8 cellular contexts compared by ENCODE assay signal in the genomic region with DNA sequence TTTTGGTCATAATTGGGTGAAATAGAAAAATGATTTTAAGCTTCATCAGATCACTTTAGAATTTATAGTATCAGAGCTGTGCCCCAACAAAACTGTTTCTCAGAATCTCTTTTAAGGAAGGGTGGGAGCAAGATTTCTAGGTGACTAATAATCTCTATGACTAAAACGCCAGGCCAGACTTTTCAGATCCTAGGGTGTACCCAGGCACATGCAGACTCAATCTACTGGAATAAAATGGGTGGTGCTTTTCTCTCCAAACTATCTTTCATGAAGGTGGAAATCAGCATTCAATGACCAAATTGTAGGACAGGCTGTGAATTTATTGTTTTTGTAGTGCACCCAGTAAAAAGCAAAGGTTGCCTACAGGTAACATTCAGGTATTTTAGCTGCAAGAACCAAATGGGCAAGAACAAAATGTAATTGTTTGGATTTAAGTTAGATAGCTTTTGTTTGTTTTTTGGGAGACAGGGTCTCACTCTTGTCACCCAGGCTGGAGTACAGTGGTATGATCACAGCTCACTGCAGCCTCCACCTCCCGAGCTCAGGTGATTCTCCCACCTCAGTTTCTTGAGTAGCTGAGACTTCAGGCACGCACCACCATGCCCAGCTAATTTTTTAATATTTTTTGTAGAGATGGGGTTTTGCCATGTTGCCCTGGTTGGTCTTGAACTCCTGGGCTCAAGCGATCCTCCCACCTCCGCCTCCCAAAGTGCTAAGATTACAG. TPM values are rescaled to one million over a fixed set of nuclear protein-coding genes. Genes with fewer than 3 reads are reported as not detected.
DNase-seq lines count a peak whose midpoint lies in the region; ATAC-seq lines count a peak whose summit lies in the region.

No MANE protein-coding gene starts in this region.

- no peak for ATAC-seq in naive thymus-derived CD4-positive, alpha-beta T cell
- ATAC-seq in GM18498 (IDR thresholded peaks at IDR 0.05; ENCODE audit: unreplicated experiment) (no peak), GM18861 (IDR thresholded peaks at IDR 0.05; ENCODE audit: unreplicated experiment) (no peak)

- no peaks in the 10 kb centered on the region for H3K9me3 ChIP-seq in BLaER1
- no peaks in the 10 kb centered on the region for H3K9me3 ChIP-seq in naive thymus-derived CD4-positive, alpha-beta T cell (ENCODE audit: control insufficient read depth in 2 of 3, low read length in 3 of 3)

- no peaks in the 10 kb centered on the region for H3K27me3 ChIP-seq in BLaER1
- H3K27me3 ChIP-seq in naive thymus-derived CD4-positive, alpha-beta T cell (ENCODE audit: control insufficient read depth in 2 of 2, insufficient read depth in 2 of 2, low read length in 2 of 2), result no peaks in the 10 kb centered on the region

- peaks cover 0 to 5% (median 0%) of the 10 kb centered on the region in 11 donors for H3K9me3 Mint-ChIP-seq in naive thymus-derived CD4-positive, alpha-beta T cell

- H3K27ac Mint-ChIP-seq in naive thymus-derived CD4-positive, alpha-beta T cell, result peak overlapping the region; percentile 90 to 100 (median 99)

- peak overlapping the region; percentile 99 for H3K4me2 ChIP-seq in BLaER1

- H3K36me3 ChIP-seq in BLaER1, result peaks cover 42% of the 10 kb centered on the region
- peaks cover 0 to 9% (median 0%) of the 10 kb centered on the region in 3 experiments for H3K36me3 ChIP-seq in naive thymus-derived CD4-positive, alpha-beta T cell (ENCODE audit: control insufficient read depth in 2 of 3, insufficient read depth in 3 of 3, low read length in 3 of 3)

- H3K4me3 Mint-ChIP-seq in naive thymus-derived CD4-positive, alpha-beta T cell, result peak overlapping the region; percentile 94 to 98 (median 96)

- H3K4me1 Mint-ChIP-seq in naive thymus-derived CD4-positive, alpha-beta T cell, result peaks cover 30 to 74% (median 66%) of the 10 kb centered on the region in 7 donors

- H3K36me3 Mint-ChIP-seq in naive thymus-derived CD4-positive, alpha-beta T cell, result peaks cover 3 to 43% (median 20%) of the 10 kb centered on the region in 5 donors

- peaks cover 82% of the 10 kb centered on the region for H3K4me1 ChIP-seq in BLaER1
- H3K4me1 ChIP-seq in naive thymus-derived CD4-positive, alpha-beta T cell (ENCODE audit: control insufficient read depth in 2 of 2, insufficient read depth in 2 of 2, low read length in 2 of 2), result peaks cover 48 to 50% of the 10 kb centered on the region in 2 donors

- POLR2A ChIA-PET in naive thymus-derived CD4-positive, alpha-beta T cell (lab: Charles Lee), result interaction anchor here (1.0 to 13.5 kb wide), 11 partner anchors 8 to 105 kb away, joined by 3 to 426 read pairs (median 12); no protein-coding TSS in a partner anchor

- H3K9ac ChIP-seq in BLaER1, result peak overlapping the region; percentile 93

- intact Hi-C loops in naive thymus-derived CD4-positive, alpha-beta T cell (cut with micrococcal nuclease), result loop anchor here (1.0 to 5.0 kb wide), 9 partner anchors 8 to 1574 kb away; a partner anchor contains a TSS

- H3K27me3 Mint-ChIP-seq in naive thymus-derived CD4-positive, alpha-beta T cell, result no peaks in the 10 kb centered on the region

- peak overlapping the region; percentile 74 for H3K4me3 ChIP-seq in BLaER1
- peak overlapping the region; percentile 92 for H3K4me3 ChIP-seq in naive thymus-derived CD4-positive, alpha-beta T cell (ENCODE audit: low read length)

- CTCF ChIA-PET in naive thymus-derived CD4-positive, alpha-beta T cell (lab: Charles Lee), result interaction anchor here (1.2 to 8.0 kb wide), 6 partner anchors 9 to 40 kb away, joined by 3 to 57 read pairs (median 4); no protein-coding TSS in a partner anchor

- peak; percentile 46 for DNase-seq in M059J (ENCODE audit: low read depth)
- DNase-seq in caudate nucleus (lab: John Stamatoyannopoulos, UW), result no peak
- peak in 1 of 9 donors; percentile 30 for DNase-seq in naive thymus-derived CD4-positive, alpha-beta T cell
- DNase-seq in NCI-H2227 treated with DMSO at 0.1 percent for 48 hours (lab: John Stamatoyannopoulos, UW), result no peak
- DNase-seq in stimulated activated CD4-positive, alpha-beta T cell treated with anti-CD3 and anti-CD28 coated beads, Interleukin-4, amount 100 ng/mL, for 4 hours, result no peak

- H4K20me1 ChIP-seq in BLaER1, result peaks cover 45% of the 10 kb centered on the region

- H3K27ac ChIP-seq in BLaER1 (peak overlapping the region; percentile 96), caudate nucleus (ENCODE audit: low read depth, low read length) (peak overlapping the region; percentile 98)
- peak overlapping the region; percentile 99 for H3K27ac ChIP-seq in naive thymus-derived CD4-positive, alpha-beta T cell (ENCODE audit: low read depth, low read length)

RNA-seq across cellular contexts. Expression of a gene that starts 49.5 kb away (rescaled TPM):
- total RNA-seq in M059J (2014; rRNA removed; shearing (Covaris generic)), result 54.4 and 81.1 TPM in 2 replicates
- total RNA-seq in naive thymus-derived CD4-positive, alpha-beta T cell, result 100 to 1,000 TPM; 266 to 449 (median 405) TPM
- 100 to 1,000 TPM; 155 to 181 TPM for polyA plus RNA-seq in naive thymus-derived CD4-positive, alpha-beta T cell
